ENCODE assay signal across 8 cellular contexts in genomic region chr15:40787344-40787841, GRCh38. TPM values are rescaled to one million over a fixed set of nuclear protein-coding genes. Genes with fewer than 3 reads are reported as not detected.
DNase-seq lines count a peak whose midpoint lies in the region; ATAC-seq lines count a peak whose summit lies in the region.

No MANE protein-coding gene starts in this region.

- intact Hi-C loops in activated CD4-positive, alpha-beta memory T cell treated with anti-CD3 and anti-CD28 coated beads for 36 hours (cut with micrococcal nuclease): no loop called here

- H3K36me3 Mint-ChIP-seq in activated CD4-positive, alpha-beta memory T cell treated with anti-CD3 and anti-CD28 coated beads for 36 hours: peaks cover 2% of the 10 kb centered on the region

- H3K4me1 Mint-ChIP-seq in activated CD4-positive, alpha-beta memory T cell treated with anti-CD3 and anti-CD28 coated beads for 36 hours (ENCODE audit: low read depth): peaks cover 35% of the 10 kb centered on the region

- no peak overlapping the region for H3K4me3 ChIP-seq in skin epidermis

- H3K27ac ChIP-seq in skin epidermis: peak overlapping the region in 15 of 21 experiments; percentile 6 to 74 (median 54)

- no peak overlapping the region for H3K4me3 Mint-ChIP-seq in activated CD4-positive, alpha-beta memory T cell treated with anti-CD3 and anti-CD28 coated beads for 36 hours

- POLR2A ChIA-PET in activated CD4-positive, alpha-beta memory T cell treated with anti-CD3 and anti-CD28 coated beads for 36 hours (lab: Charles Lee): interaction anchor here (0.9 to 1.3 kb wide), 4 partner anchors 9 to 108 kb away, joined by 3 read pairs; partner anchors contain the start of gene GCHFR

- CTCF ChIA-PET in activated CD4-positive, alpha-beta memory T cell treated with anti-CD3 and anti-CD28 coated beads for 36 hours (lab: Charles Lee): interaction anchor here (1.0 to 7.0 kb wide), 7 partner anchors 23 to 199 kb away, joined by 3 to 47 read pairs (median 4); partner anchors contain the start of genes GCHFR and VPS18

- DNase-seq in DMS53 treated with DMSO at 0.1 percent for 48 hours (lab: John Stamatoyannopoulos, UW; ENCODE audit: unreplicated experiment): peak; percentile 87
- peak; percentile 87 for DNase-seq in NCI-H2029 treated with DMSO at 0.1 percent for 48 hours (lab: John Stamatoyannopoulos, UW)
- DNase-seq in activated CD4-positive, alpha-beta memory T cell treated with anti-CD3 and anti-CD28 coated beads for 36 hours: peak; percentile 80
- DNase-seq in amniotic stem cell (lab: John Stamatoyannopoulos, UW): no peak

- peak overlapping the region; percentile 49 for H3K27ac Mint-ChIP-seq in activated CD4-positive, alpha-beta memory T cell treated with anti-CD3 and anti-CD28 coated beads for 36 hours

- no peaks in the 10 kb centered on the region for H3K27me3 Mint-ChIP-seq in activated CD4-positive, alpha-beta memory T cell treated with anti-CD3 and anti-CD28 coated beads for 36 hours

- H3K9me3 Mint-ChIP-seq in activated CD4-positive, alpha-beta memory T cell treated with anti-CD3 and anti-CD28 coated beads for 36 hours: no peaks in the 10 kb centered on the region

- ATAC-seq in esophagus mucosa (peak; percentile 65), HG03521 (IDR thresholded peaks at IDR 0.05; ENCODE audit: unreplicated experiment) (no peak), HG03097 (IDR thresholded peaks at IDR 0.05; ENCODE audit: low FRiP score, unreplicated experiment) (no peak)

RNA-seq across cellular contexts. Expression of gene C15orf62, which starts 17.6 kb away (rescaled TPM):
- total RNA-seq in activated CD4-positive, alpha-beta memory T cell treated with anti-CD3 and anti-CD28 coated beads for 36 hours: under 1 TPM; 0.39 to 0.43 TPM
- 4.0 TPM for total RNA-seq in esophagus mucosa

RNA-seq across cellular contexts. Expression of gene ZFYVE19, which starts 19.5 kb away (rescaled TPM):
- total RNA-seq in activated CD4-positive, alpha-beta memory T cell treated with anti-CD3 and anti-CD28 coated beads for 36 hours: 10 to 100 TPM; 22.8 to 26.1 TPM
- total RNA-seq in esophagus mucosa: 18.4 TPM

RNA-seq across cellular contexts. Expression of gene DNAJC17, which starts 19.9 kb away (rescaled TPM):
- total RNA-seq in activated CD4-positive, alpha-beta memory T cell treated with anti-CD3 and anti-CD28 coated beads for 36 hours: 10 to 100 TPM; 32.5 to 34.5 TPM
- total RNA-seq in esophagus mucosa: 20.8 TPM

RNA-seq across cellular contexts. Expression of gene GCHFR, which starts 23.5 kb away (rescaled TPM):
- 10 to 100 TPM; 36.0 to 40.2 TPM for total RNA-seq in activated CD4-positive, alpha-beta memory T cell treated with anti-CD3 and anti-CD28 coated beads for 36 hours
- total RNA-seq in esophagus mucosa: 13.0 TPM

RNA-seq across cellular contexts. Expression of gene RMDN3, which starts 32.3 kb away (rescaled TPM):
- 10 to 100 TPM; 22.6 to 22.7 TPM for total RNA-seq in activated CD4-positive, alpha-beta memory T cell treated with anti-CD3 and anti-CD28 coated beads for 36 hours
- total RNA-seq in esophagus mucosa: 21.2 TPM
